ENCODE assay signal across 25 cellular contexts in the genomic region with DNA sequence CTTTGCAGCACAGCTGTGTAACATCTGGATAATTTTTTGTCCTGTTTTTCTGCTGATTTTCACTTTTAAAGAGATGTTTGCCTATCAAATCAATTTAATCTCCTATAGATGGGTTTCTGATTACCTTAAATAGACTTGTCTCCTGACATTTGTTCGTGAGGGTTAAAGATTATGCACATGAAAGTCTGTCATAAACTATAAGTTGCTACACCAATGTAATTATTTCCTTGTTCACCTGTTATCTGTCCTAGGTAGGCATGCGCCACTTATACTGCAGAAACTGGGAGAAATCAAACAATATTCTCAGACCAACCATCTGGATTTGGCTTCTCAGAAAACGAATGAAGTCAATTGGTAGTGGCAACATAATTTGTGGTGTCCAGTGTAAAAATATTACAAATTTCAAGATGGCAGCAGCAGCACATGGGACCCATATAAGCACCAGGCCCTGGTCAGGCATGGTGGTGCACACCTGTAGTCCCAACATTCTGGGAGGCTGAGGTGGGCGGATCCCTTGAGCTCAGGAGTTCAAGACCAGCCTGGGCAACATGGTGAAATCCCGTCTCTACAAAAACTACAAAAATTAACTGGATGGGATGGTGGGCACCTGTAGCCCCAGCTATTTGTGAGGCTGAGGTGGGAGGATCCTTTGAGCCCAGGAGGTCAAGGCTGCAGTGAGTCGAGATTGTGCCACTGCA. TPM values are rescaled to one million over a fixed set of nuclear protein-coding genes. Genes with fewer than 3 reads are reported as not detected.
A peak's percentile ranks its signal among the peaks of the same experiment; 100 is the strongest.
DNase-seq lines count a peak whose midpoint lies in the region; ATAC-seq and TF ChIP-seq lines count a peak whose summit lies in the region.
"Had no signal": no experiment of that assay in that cellular context is flagged by ENCODE, and none has a peak within 500 bp of the region (broad histone marks: within the 10 kb centered on the region; RNA-seq: fewer than 3 reads in every experiment).

No MANE protein-coding gene starts in this region.

- no peaks in the 10 kb centered on the region for H3K36me3 Mint-ChIP-seq in natural killer cell treated with Interleukin-12 subunit alpha and Interleukin-12 subunit beta and Interleukin-15 and Interleukin-18, amount 100 ng/mL, for 72 hours
- H3K36me3 Mint-ChIP-seq: CD8-positive, alpha-beta T cell had no signal

- H3K4me2 ChIP-seq in osteoblast (ENCODE audit: insufficient read depth, low read length): no peak overlapping the region
- H3K4me2 ChIP-seq: SK-N-SH had no signal

- no peaks in the 10 kb centered on the region for H3K79me2 ChIP-seq in osteoblast (ENCODE audit: insufficient read depth, low read length)

- no peak overlapping the region for H3K4me3 Mint-ChIP-seq in natural killer cell treated with Interleukin-12 subunit alpha and Interleukin-12 subunit beta and Interleukin-15 and Interleukin-18, amount 100 ng/mL, for 72 hours
- H3K4me3 Mint-ChIP-seq: activated CD8-positive, alpha-beta T cell treated with anti-CD3 and anti-CD28 coated beads for 36 hours; activated naive CD4-positive, alpha-beta T cell treated with anti-CD3 and anti-CD28 coated beads, Interleukin-2, amount 50 U/mL, for 24 hours; CD8-positive, alpha-beta T cell; T-helper 17 cell had no signal

- H3K27me3 ChIP-seq in heart right ventricle: no peaks in the 10 kb centered on the region
- no peaks in the 10 kb centered on the region for H3K27me3 ChIP-seq in osteoblast (ENCODE audit: insufficient read depth, low read length)
- H3K27me3 ChIP-seq: left lung, vagina had no signal

- 79 to 87% methylated on average over 6 of the region's 6 CpGs for WGBS in heart right ventricle, 2 donors

- no peak overlapping the region for H3K27ac Mint-ChIP-seq in natural killer cell treated with Interleukin-12 subunit alpha and Interleukin-12 subunit beta and Interleukin-15 and Interleukin-18, amount 100 ng/mL, for 72 hours
- H3K27ac Mint-ChIP-seq: activated CD8-positive, alpha-beta T cell treated with anti-CD3 and anti-CD28 coated beads for 36 hours; activated naive CD4-positive, alpha-beta T cell treated with anti-CD3 and anti-CD28 coated beads, Interleukin-2, amount 50 U/mL, for 24 hours; activated T-helper 2 cell treated with anti-CD3 and anti-CD28 coated beads, Interferon-gamma antibody, Interleukin-2, Interleukin-4, amounts not matched to agents 10 μg/mL and 5 μg/mL and 100 μg/mL, durations not matched to agents 14 hours and 24 hours and 36 hours; CD8-positive, alpha-beta T cell; T-helper 17 cell had no signal

- intact Hi-C loops in heart right ventricle (cut with DNase I): no loop called here
- intact Hi-C loops in left ventricle myocardium superior (cut with micrococcal nuclease): no loop called here
- intact Hi-C loops in mucosa of descending colon (cut with DNase I, micrococcal nuclease): no loop called here
- intact Hi-C loops in posterior cingulate gyrus (cut with DNase I): no loop called here

- no peak overlapping the region for H2AFZ ChIP-seq in osteoblast (ENCODE audit: low read length)

- peaks cover 5 to 61% (median 37%) of the 10 kb centered on the region in 9 donors for H3K4me1 ChIP-seq in heart right ventricle
- peaks cover 42% of the 10 kb centered on the region for H3K4me1 ChIP-seq in mucosa of descending colon (ENCODE audit: low read depth)
- H3K4me1 ChIP-seq in osteoblast (ENCODE audit: insufficient read depth, low read length): peaks cover 23% of the 10 kb centered on the region

- H4K20me1 ChIP-seq in osteoblast (ENCODE audit: insufficient read depth, low read length): no peaks in the 10 kb centered on the region

- H3K9me3 ChIP-seq in heart right ventricle (no peaks in the 10 kb centered on the region), mucosa of descending colon (no peaks in the 10 kb centered on the region), osteoblast (ENCODE audit: low read depth, low read length) (no peaks in the 10 kb centered on the region)
- H3K9me3 ChIP-seq: left lung, SK-N-SH, thoracic aorta, vagina had no signal

- H3K27ac ChIP-seq in heart right ventricle: peak overlapping the region in 8 of 10 donors; percentile 12 to 71 (median 49)
- peak overlapping the region; percentile 21 for H3K27ac ChIP-seq in epithelial cell of prostate
- H3K27ac ChIP-seq in osteoblast (ENCODE audit: low read depth, low read length): no peak overlapping the region
- H3K27ac ChIP-seq: left lung, thoracic aorta, vagina had no signal

- TF ChIP-seq CTCF in heart right ventricle (IDR thresholded peaks at IDR 0.05): no peak
- no peak for TF ChIP-seq CTCF in mucosa of descending colon (IDR thresholded peaks at IDR 0.05)
- no peak for TF ChIP-seq CTCF in osteoblast (IDR thresholded peaks at IDR 0.05; ENCODE audit: extremely low read depth, low read depth, low read length)

- no peaks in the 10 kb centered on the region for H3K27me3 Mint-ChIP-seq in natural killer cell treated with Interleukin-12 subunit alpha and Interleukin-12 subunit beta and Interleukin-15 and Interleukin-18, amount 100 ng/mL, for 72 hours
- H3K27me3 Mint-ChIP-seq: activated CD8-positive, alpha-beta T cell treated with anti-CD3 and anti-CD28 coated beads for 36 hours; activated naive CD4-positive, alpha-beta T cell treated with anti-CD3 and anti-CD28 coated beads, Interleukin-2, amount 50 U/mL, for 24 hours had no signal

- ATAC-seq in heart right ventricle (no peak), left ventricle myocardium superior (no peak), mucosa of descending colon (peak; percentile 52), HG02973 (IDR thresholded peaks at IDR 0.05; ENCODE audit: unreplicated experiment) (no peak)
- ATAC-seq in natural killer cell treated with Interleukin-12 subunit alpha and Interleukin-12 subunit beta and Interleukin-15 and Interleukin-18, amount 100 ng/mL, for 72 hours: no peak
- ATAC-seq: activated CD8-positive, alpha-beta T cell treated with anti-CD3 and anti-CD28 coated beads for 36 hours; CD8-positive, alpha-beta T cell; T-helper 17 cell had no signal

- H3K4me3 ChIP-seq in heart right ventricle (no peak overlapping the region), mucosa of descending colon (no peak overlapping the region), osteoblast (ENCODE audit: insufficient read depth, low read length) (no peak overlapping the region)
- H3K4me3 ChIP-seq: coronary artery, left lung, thoracic aorta, vagina had no signal

- no peaks in the 10 kb centered on the region for H3K36me3 ChIP-seq in heart right ventricle
- no peaks in the 10 kb centered on the region for H3K36me3 ChIP-seq in mucosa of descending colon (ENCODE audit: low read depth)
- H3K36me3 ChIP-seq in osteoblast (ENCODE audit: insufficient read depth, low read length): no peaks in the 10 kb centered on the region
- H3K36me3 ChIP-seq: left lung, thoracic aorta, vagina had no signal

- H3K9me3 Mint-ChIP-seq in natural killer cell treated with Interleukin-12 subunit alpha and Interleukin-12 subunit beta and Interleukin-15 and Interleukin-18, amount 100 ng/mL, for 72 hours: no peaks in the 10 kb centered on the region
- H3K9me3 Mint-ChIP-seq: activated CD8-positive, alpha-beta T cell treated with anti-CD3 and anti-CD28 coated beads for 36 hours; activated naive CD4-positive, alpha-beta T cell treated with anti-CD3 and anti-CD28 coated beads, Interleukin-2, amount 50 U/mL, for 24 hours; activated T-helper 2 cell treated with anti-CD3 and anti-CD28 coated beads, Interferon-gamma antibody, Interleukin-2, Interleukin-4, amounts not matched to agents 10 μg/mL and 5 μg/mL and 100 μg/mL, durations not matched to agents 14 hours and 24 hours and 36 hours; CD8-positive, alpha-beta T cell had no signal

- no peaks in the 10 kb centered on the region for H3K4me1 Mint-ChIP-seq in natural killer cell treated with Interleukin-12 subunit alpha and Interleukin-12 subunit beta and Interleukin-15 and Interleukin-18, amount 100 ng/mL, for 72 hours (ENCODE audit: low read depth in 2 of 2)
- H3K4me1 Mint-ChIP-seq: activated naive CD4-positive, alpha-beta T cell treated with anti-CD3 and anti-CD28 coated beads, Interleukin-2, amount 50 U/mL, for 24 hours had no signal

- DNase-seq in heart right ventricle (no peak), left ventricle myocardium superior (no peak), epithelial cell of prostate (ENCODE audit: low read depth, low spot score) (no peak), mucosa of descending colon (peak in 1 of 3 donors; percentile 34), osteoblast (ENCODE audit: insufficient read length, low spot score, missing footprints) (no peak), posterior cingulate gyrus (no peak)
- DNase-seq in natural killer cell treated with Interleukin-12 subunit alpha and Interleukin-12 subunit beta and Interleukin-15 and Interleukin-18, amount 100 ng/mL, for 72 hours (ENCODE audit: low spot score): no peak
- DNase-seq: activated CD4-positive, alpha-beta T cell treated with anti-CD3 and anti-CD28 coated beads for 1 hour; activated CD8-positive, alpha-beta T cell treated with anti-CD3 and anti-CD28 coated beads for 36 hours; amygdala; CD8-positive, alpha-beta T cell; DMS153; NCI-H1105 treated with DMSO at 0.1 percent for 48 hours; NCI-H1930; RPMI8226; SK-N-SH; stimulated activated naive CD4-positive, alpha-beta T cell; T-helper 17 cell had no signal

RNA-seq across cellular contexts. Expression of gene RFK, which starts 20.3 kb away (rescaled TPM):
- 10 to 100 TPM; 14.6 to 33.6 (median 21.6) TPM for total RNA-seq in heart right ventricle
- 10 to 100 TPM in 1 of 2 donors, 1 to 10 TPM in 1; 7.1 to 15.3 TPM for polyA plus RNA-seq in heart right ventricle
- total RNA-seq in left ventricle myocardium superior: 28.3 TPM
- 10 to 100 TPM; 55.6 to 86.2 (median 80.8) TPM for total RNA-seq in mucosa of descending colon
- 10 to 100 TPM in 1 of 2 donors, 1 to 10 TPM in 1; 9.2 to 11.9 TPM for total RNA-seq in natural killer cell treated with Interleukin-12 subunit alpha and Interleukin-12 subunit beta and Interleukin-15 and Interleukin-18, amount 100 ng/mL, for 72 hours
- total RNA-seq in osteoblast: 25.0 and 29.5 TPM in 2 replicates
